In the genomic region with DNA sequence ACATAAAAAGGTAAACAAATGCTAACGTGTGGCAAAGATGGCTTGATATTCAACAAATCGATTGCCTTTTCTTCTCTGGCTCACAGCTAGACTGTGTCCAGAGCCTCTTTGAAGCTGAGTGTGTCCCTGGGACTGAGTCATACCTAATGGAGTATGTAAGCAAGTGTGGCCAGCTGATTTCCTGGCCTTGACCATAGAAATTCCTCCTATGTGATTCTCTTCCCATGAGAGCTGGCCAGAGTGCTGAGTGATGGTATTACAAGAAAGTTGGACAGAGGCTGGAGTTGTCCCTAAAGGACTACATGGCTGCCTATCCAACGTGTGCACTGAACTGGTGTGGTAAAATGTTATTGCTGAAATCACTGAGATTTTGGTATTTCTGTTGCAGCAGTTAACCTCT, we compare ENCODE assay signal across 14 cellular contexts.
DNase-seq lines count a peak whose midpoint lies in the region; ATAC-seq and TF ChIP-seq lines count a peak whose summit lies in the region.
"Had no signal": no experiment of that assay in that cellular context is flagged by ENCODE, and none has a peak within 500 bp of the region (broad histone marks: within the 10 kb centered on the region; RNA-seq: fewer than 3 reads in every experiment).

No MANE protein-coding gene starts in this region.

- no peaks in the 10 kb centered on the region for H3K79me2 ChIP-seq in HCT116 (ENCODE audit: insufficient read depth, low read length)
- H3K79me2 ChIP-seq in fibroblast of lung (ENCODE audit: control insufficient read depth, insufficient read depth, low read length): no peaks in the 10 kb centered on the region

- DNase-seq in HCT116 (ENCODE audit: low read depth, low spot score): no peak
- no peak for DNase-seq in RWPE2 (ENCODE audit: low spot score)
- peak; percentile 49 to 56 for DNase-seq in fibroblast of lung (ENCODE audit: low read depth in 2 of 2)
- DNase-seq in mesenchymal stem cell: peak; percentile 14
- no peak for DNase-seq in amniotic stem cell (lab: John Stamatoyannopoulos, UW)
- DNase-seq in NK-92 (lab: John Stamatoyannopoulos, UW; ENCODE audit: unreplicated experiment): no peak
- DNase-seq in omental fat pad (ENCODE audit: low spot score): no peak
- DNase-seq: activated CD4-positive, CD25-positive, alpha-beta regulatory T cell treated with anti-CD3 and anti-CD28 coated beads, Interleukin-2, amount 50 U/mL, for 72 hours; activated CD8-positive, alpha-beta memory T cell treated with anti-CD3 and anti-CD28 coated beads, Interleukin-2, amount 50 U/mL, for 48 hours; AML-193; colonic mucosa had no signal

- no peaks in the 10 kb centered on the region for H3K4me1 ChIP-seq in HCT116 (ENCODE audit: control insufficient read depth in 1 of 2, insufficient read depth in 2 of 2, low read length in 2 of 2)
- H3K4me1 ChIP-seq in RWPE2 (ENCODE audit: insufficient read depth, poor library complexity, severe bottlenecking): no peaks in the 10 kb centered on the region
- H3K4me1 ChIP-seq in fibroblast of lung (ENCODE audit: control insufficient read depth, extremely low read depth, insufficient read depth, low read length): no peaks in the 10 kb centered on the region
- H3K4me1 ChIP-seq in mesenchymal stem cell (ENCODE audit: control insufficient read depth, insufficient read depth, low read depth, low read length): no peaks in the 10 kb centered on the region
- H3K4me1 ChIP-seq: colonic mucosa, tibial nerve had no signal

- no peak overlapping the region for H3K23ac ChIP-seq in mesenchymal stem cell (ENCODE audit: low read length in 2 of 2)

- no peak overlapping the region for H3K18ac ChIP-seq in mesenchymal stem cell (ENCODE audit: low read depth in 1 of 2, low read length in 2 of 2)

- ATAC-seq in HCT116 (no peak; the same call in 1 of the 2 replicates), RWPE2 (ENCODE audit: low read depth) (peak; percentile 88), HG02623 (IDR thresholded peaks at IDR 0.05; ENCODE audit: unreplicated experiment) (no peak), omental fat pad (ENCODE audit: low FRiP score) (no peak)
- ATAC-seq: activated naive CD4-positive, alpha-beta T cell treated with anti-CD3 and anti-CD28 coated beads, Interleukin-2, amount 50 U/mL, for 72 hours had no signal

- TF ChIP-seq POLR2A in HCT116 (IDR thresholded peaks at IDR 0.05; ENCODE audit: borderline replicate concordance, extremely low read depth, insufficient read depth, insufficient read length): no peak

- TF ChIP-seq RAD21 in HCT116 (IDR thresholded peaks at IDR 0.05; ENCODE audit: low read depth): no peak

- H3K4ac ChIP-seq in mesenchymal stem cell (ENCODE audit: low read depth in 1 of 2, low read length in 2 of 2): no peak overlapping the region

- no peak overlapping the region for H4K91ac ChIP-seq in mesenchymal stem cell (ENCODE audit: low read length)

- RAD21 ChIA-PET in HCT116 (lab: Charles Lee; ENCODE audit: low non-redundant PET in 1 of 2, low total read pairs in 2 of 2, uncharacterized antibody in 2 of 2, unreplicated experiment in 2 of 2): no interaction called here

- H2BK5ac ChIP-seq in mesenchymal stem cell (ENCODE audit: low read depth, low read length, poor library complexity, severe bottlenecking): no peak overlapping the region

- POLR2A ChIA-PET in HCT116 (lab: Charles Lee): no interaction called here

- H3K79me1 ChIP-seq in mesenchymal stem cell (replicated peaks; ENCODE audit: low read length, poor library complexity, severe bottlenecking): no peaks in the 10 kb centered on the region

- H3K4me2 ChIP-seq in HCT116 (ENCODE audit: low read length) (no peak overlapping the region), fibroblast of lung (ENCODE audit: extremely low read depth, insufficient read depth, low read length) (no peak overlapping the region), mesenchymal stem cell (ENCODE audit: low read length, poor library complexity, severe bottlenecking) (no peak overlapping the region)

- H2AFZ ChIP-seq in HCT116 (ENCODE audit: low read depth, low read length, poor library complexity, severe bottlenecking) (no peak overlapping the region), fibroblast of lung (ENCODE audit: low read length) (no peak overlapping the region), mesenchymal stem cell (ENCODE audit: low read depth, low read length) (no peak overlapping the region)

- H3K27ac ChIP-seq in HCT116 (ENCODE audit: low read depth, low read length) (no peak overlapping the region), RWPE2 (ENCODE audit: poor library complexity, severe bottlenecking) (no peak overlapping the region), fibroblast of lung (ENCODE audit: insufficient read depth, low read length) (no peak overlapping the region), mesenchymal stem cell (ENCODE audit: low read length, poor library complexity, severe bottlenecking) (no peak overlapping the region)
- H3K27ac ChIP-seq: colonic mucosa, tibial nerve had no signal

- H4K20me1 ChIP-seq in HCT116 (ENCODE audit: insufficient read depth) (no peaks in the 10 kb centered on the region), fibroblast of lung (ENCODE audit: control insufficient read depth, extremely low read depth, insufficient read depth, low read length) (no peaks in the 10 kb centered on the region)

- TF ChIP-seq CTCF in HCT116 (IDR thresholded peaks at IDR 0.05 in 2 of 3, conservative IDR thresholded peaks at IDR 0.05 in 1 of 3; ENCODE audit: borderline replicate concordance in 1 of 3, insufficient read depth in 1 of 3, low read depth in 2 of 3, low read length in 2 of 3) (no peak), RWPE2 (IDR thresholded peaks at IDR 0.05; ENCODE audit: poor library complexity, severe bottlenecking) (no peak), fibroblast of lung (conservative IDR thresholded peaks at IDR 0.05 in 1 of 2, IDR thresholded peaks at IDR 0.05 in 1 of 2; ENCODE audit: low read depth in 1 of 2, low read length in 2 of 2) (no peak), omental fat pad (IDR thresholded peaks at IDR 0.05) (no peak)

- H2AK5ac ChIP-seq in mesenchymal stem cell (ENCODE audit: low read length, severe bottlenecking): no peak overlapping the region

- no peak overlapping the region for H2BK15ac ChIP-seq in mesenchymal stem cell (ENCODE audit: low read depth, poor library complexity, severe bottlenecking)

- H3K27me3 ChIP-seq in HCT116 (ENCODE audit: insufficient read depth, low read length) (no peaks in the 10 kb centered on the region), RWPE2 (ENCODE audit: insufficient read depth, poor library complexity, severe bottlenecking) (no peaks in the 10 kb centered on the region), fibroblast of lung (ENCODE audit: control insufficient read depth, insufficient read depth, low read length) (no peaks in the 10 kb centered on the region), mesenchymal stem cell (ENCODE audit: control insufficient read depth in 1 of 2, insufficient read depth in 1 of 2, low read length in 2 of 2) (no peaks in the 10 kb centered on the region)
- H3K27me3 ChIP-seq: colonic mucosa, tibial nerve had no signal

- intact Hi-C loops in HCT116 (cut with micrococcal nuclease): no loop called here

- WGBS in mesenchymal stem cell: 65% methylated on average over 3 of the region's 3 CpGs

- no peaks in the 10 kb centered on the region for H3K9me2 ChIP-seq in HCT116 (ENCODE audit: insufficient read depth)

- no peak overlapping the region for H2BK12ac ChIP-seq in mesenchymal stem cell (ENCODE audit: low read length in 2 of 2)

- no peaks in the 10 kb centered on the region; a peak in 1 of 4 replicates for H3K9me3 ChIP-seq in HCT116 (ENCODE audit: control insufficient read depth in 1 of 2, insufficient read depth in 1 of 2, low read depth in 1 of 2, low read length in 2 of 2)
- no peaks in the 10 kb centered on the region for H3K9me3 ChIP-seq in RWPE2 (ENCODE audit: severe bottlenecking)
- H3K9me3 ChIP-seq in fibroblast of lung (ENCODE audit: control insufficient read depth, insufficient read depth, low read depth, low read length): no peaks in the 10 kb centered on the region
- peaks cover 11% of the 10 kb centered on the region for H3K9me3 ChIP-seq in mesenchymal stem cell (ENCODE audit: control insufficient read depth, low read length)
- H3K9me3 ChIP-seq: colonic mucosa had no signal

- no peak overlapping the region for H4K8ac ChIP-seq in mesenchymal stem cell (ENCODE audit: low read length)

- H3K4me3 ChIP-seq in HCT116 (replicated peaks in 1 of 2; ENCODE audit: low read depth in 1 of 2, low read length in 2 of 2) (no peak overlapping the region), RWPE2 (ENCODE audit: severe bottlenecking) (no peak overlapping the region), fibroblast of lung (replicated peaks in 1 of 4; ENCODE audit: control extremely low read depth in 1 of 4, insufficient read depth in 1 of 4, low read depth in 3 of 4, low read length in 4 of 4) (no peak overlapping the region), mesenchymal stem cell (ENCODE audit: insufficient read depth in 1 of 2, low read depth in 1 of 2, low read length in 2 of 2) (no peak overlapping the region)
- H3K4me3 ChIP-seq: colonic mucosa, tibial nerve had no signal

- H3K9ac ChIP-seq in HCT116 (ENCODE audit: low read length): no peak overlapping the region
- H3K9ac ChIP-seq in fibroblast of lung (ENCODE audit: insufficient read depth, low read length): no peak overlapping the region
- no peak overlapping the region for H3K9ac ChIP-seq in mesenchymal stem cell (ENCODE audit: low read length)

- no peak overlapping the region for H2BK120ac ChIP-seq in mesenchymal stem cell (ENCODE audit: low read depth, low read length)

- no TSS peak for BruUV-seq in HCT116 (replicated peaks; lab: Mats Ljungman, UMichigan)

- no peaks in the 10 kb centered on the region for H3K36me3 ChIP-seq in HCT116 (ENCODE audit: control insufficient read depth in 1 of 2, insufficient read depth in 2 of 2, low read length in 2 of 2)
- H3K36me3 ChIP-seq in RWPE2 (ENCODE audit: low read depth): no peaks in the 10 kb centered on the region
- no peaks in the 10 kb centered on the region for H3K36me3 ChIP-seq in fibroblast of lung (ENCODE audit: control insufficient read depth, insufficient read depth, low read length)
- no peaks in the 10 kb centered on the region for H3K36me3 ChIP-seq in mesenchymal stem cell (ENCODE audit: control insufficient read depth in 1 of 2, insufficient read depth in 2 of 2, low read depth in 1 of 2, low read length in 2 of 2)
- H3K36me3 ChIP-seq: colonic mucosa, tibial nerve had no signal

- H3K14ac ChIP-seq in mesenchymal stem cell (ENCODE audit: low read length in 2 of 2): no peak overlapping the region

- CTCF ChIA-PET in HCT116 (lab: Charles Lee): no interaction called here

TF ChIP-seq in HCT116, 20 proteins besides CTCF, POLR2A, EP300 and RAD21 (continues in another document):
- TF ChIP-seq EZH2 (IDR thresholded peaks at IDR 0.05) (no peak), EGR1 (IDR thresholded peaks at IDR 0.05; ENCODE audit: low read depth) (no peak), ZNF274 (IDR thresholded peaks at IDR 0.05; ENCODE audit: low read depth, low read length) (no peak), POLR2AphosphoS5 (IDR thresholded peaks at IDR 0.05; ENCODE audit: low read depth, low read length) (no peak), SIN3A (IDR thresholded peaks at IDR 0.05; ENCODE audit: low read depth) (no peak)

Comparison
In these comparisons a context has a peak if more than half of its experiments do, and no peak if none do; other contexts are left out.
1. DNase-seq: peak in fibroblast of lung (2 of 2) and mesenchymal stem cell (single experiment); none in HCT116 (single experiment), RWPE2 (single experiment), amniotic stem cell (single experiment), NK-92 (single experiment) and omental fat pad (single experiment).